In genomic region chr4:81030617-81031388, GRCh38 we compare ENCODE assay signal across 9 cellular contexts. TPM values are rescaled to one million over a fixed set of nuclear protein-coding genes. Genes with fewer than 3 reads are reported as not detected.
DNase-seq lines count a peak whose midpoint lies in the region; ATAC-seq, FAIRE-seq and TF ChIP-seq lines count a peak whose summit lies in the region.
"Had no signal": no experiment of that assay in that cellular context is flagged by ENCODE, and none has a peak within 500 bp of the region (broad histone marks: within the 10 kb centered on the region; RNA-seq: fewer than 3 reads in every experiment).

BMP3 (plus strand) TSS chr4:81030708; CDS start chr4:81031285, 577 bp downstream.

- peak within 1 kb of the TSS; percentile 4 for H3K27ac Mint-ChIP-seq in T-helper 2 cell treated with Interferon-gamma antibody and Interleukin-4, amounts not matched to agents 5 μg/mL and 100 μg/mL, for 36 hours

- no peak within 1 kb of the TSS for H3K27ac ChIP-seq in ACC112 (ENCODE audit: low read depth, low read length)
- H3K27ac ChIP-seq in GM23248, result no peak within 1 kb of the TSS
- H3K27ac ChIP-seq in foreskin keratinocyte, result no peak within 1 kb of the TSS
- H3K27ac ChIP-seq in pancreas, result no peak within 1 kb of the TSS

- peaks cover 90% of the 10 kb centered on the region for H3K27me3 ChIP-seq in ACC112 (ENCODE audit: insufficient read depth, low read length)
- peaks cover 70% of the 10 kb centered on the region for H3K27me3 ChIP-seq in GM23248 (replicated peaks; ENCODE audit: insufficient read depth)
- H3K27me3 ChIP-seq in foreskin keratinocyte, result peaks cover 100% of the 10 kb centered on the region
- H3K27me3 ChIP-seq in pancreas, result peaks cover 0 to 34% (median 5%) of the 10 kb centered on the region in 4 donors

- no peaks in the 10 kb centered on the region for H3K9me3 ChIP-seq in GM23248 (ENCODE audit: low read depth)
- no peaks in the 10 kb centered on the region for H3K9me3 ChIP-seq in pancreas

- intact Hi-C loops in pancreas (cut with DNase I), result no loop called here

- DNase-seq in GM23248, result peak; percentile 52
- DNase-seq in T-helper 2 cell treated with Interferon-gamma antibody and Interleukin-4, amounts not matched to agents 5 μg/mL and 100 μg/mL, for 36 hours (ENCODE audit: low spot score), result no peak
- peak in 1 of 2 donors; percentile 32 for DNase-seq in foreskin keratinocyte
- DNase-seq in pancreas, result peak in 3 of 6 donors; percentile 15 to 68 (median 63)
- DNase-seq in GDM1 (lab: John Stamatoyannopoulos, UW), result no peak

- H3K36me3 ChIP-seq in ACC112 (ENCODE audit: insufficient read depth, low read length) (no peaks in the 10 kb centered on the region), GM23248 (ENCODE audit: low read depth) (no peaks in the 10 kb centered on the region), pancreas (no peaks in the 10 kb centered on the region)

- 1% methylated on average over 73 to 75 of the region's 76 CpGs for WGBS in GM23248 (ENCODE audit: low coverage in 1 of 2, low lambda C conversion rate in 2 of 2, missing lambda C conversion rate in 2 of 2), 2 experiments
- 1% methylated on average over 67 to 76 of the region's 76 CpGs for WGBS in pancreas, 2 donors

- H3K27me3 Mint-ChIP-seq in T-helper 2 cell treated with Interferon-gamma antibody and Interleukin-4, amounts not matched to agents 5 μg/mL and 100 μg/mL, for 36 hours (ENCODE audit: low read depth), result peaks cover 44% of the 10 kb centered on the region

- no peaks in the 10 kb centered on the region for H3K9me2 ChIP-seq in GM23248 (ENCODE audit: insufficient read depth)

- H3K4me3 ChIP-seq in ACC112 (ENCODE audit: low read depth, low read length) (peak within 1 kb of the TSS; percentile 80), GM23248 (peak within 1 kb of the TSS; percentile 71), pancreas (peak within 1 kb of the TSS; percentile 6 to 42 (median 16))

- peaks cover 2% of the 10 kb centered on the region for H3K4me1 Mint-ChIP-seq in T-helper 2 cell treated with Interferon-gamma antibody and Interleukin-4, amounts not matched to agents 5 μg/mL and 100 μg/mL, for 36 hours (ENCODE audit: low read depth)

- H2AFZ ChIP-seq in ACC112 (ENCODE audit: low read length, unreplicated experiment) (peak within 1 kb of the TSS; percentile 88), GM23248 (peak within 1 kb of the TSS; percentile 76)

- H3K9ac ChIP-seq in GM23248, result no peak within 1 kb of the TSS

- H3K4me3 Mint-ChIP-seq in T-helper 2 cell treated with Interferon-gamma antibody and Interleukin-4, amounts not matched to agents 5 μg/mL and 100 μg/mL, for 36 hours, result peak within 1 kb of the TSS; percentile 27

- H3K9me3 Mint-ChIP-seq in T-helper 2 cell treated with Interferon-gamma antibody and Interleukin-4, amounts not matched to agents 5 μg/mL and 100 μg/mL, for 36 hours, result no peaks in the 10 kb centered on the region

- H3K4me1 ChIP-seq in ACC112 (ENCODE audit: control insufficient read depth, insufficient read depth, low read length, unreplicated experiment) (no peaks in the 10 kb centered on the region), GM23248 (ENCODE audit: insufficient read depth) (no peaks in the 10 kb centered on the region), foreskin keratinocyte (no peaks in the 10 kb centered on the region), pancreas (peaks cover 0 to 5% (median 0%) of the 10 kb centered on the region in 3 donors)

- H4K20me1 ChIP-seq in GM23248 (ENCODE audit: insufficient read depth), result no peaks in the 10 kb centered on the region

- H3K79me2 ChIP-seq in ACC112 (ENCODE audit: control insufficient read depth, insufficient read depth, low read length, unreplicated experiment), result no peaks in the 10 kb centered on the region
- H3K79me2 ChIP-seq in GM23248 (ENCODE audit: insufficient read depth), result no peaks in the 10 kb centered on the region

- peak within 1 kb of the TSS; percentile 89 for H3K4me2 ChIP-seq in GM23248 (ENCODE audit: unreplicated experiment)

- in situ Hi-C loops in GM23248 (cut with MboI), result no loop called here

- no peaks in the 10 kb centered on the region for H3F3A ChIP-seq in GM23248 (ENCODE audit: insufficient read depth)

- no peaks in the 10 kb centered on the region for H3K36me3 Mint-ChIP-seq in T-helper 2 cell treated with Interferon-gamma antibody and Interleukin-4, amounts not matched to agents 5 μg/mL and 100 μg/mL, for 36 hours (ENCODE audit: low read depth)

- TF ChIP-seq CTCF in foreskin keratinocyte (conservative IDR thresholded peaks at IDR 0.05) (no peak), pancreas (IDR thresholded peaks at IDR 0.05) (no peak)

- FAIRE-seq in pancreas (lab: Jason Lieb, UNC), result no peak

- ATAC-seq in foreskin keratinocyte (peak; percentile 55), pancreas (peak in 3 of 4 donors; percentile 41 to 55 (median 50)), GM21447 (IDR thresholded peaks at IDR 0.05; ENCODE audit: unreplicated experiment) (no peak), GM19467 (IDR thresholded peaks at IDR 0.05; ENCODE audit: unreplicated experiment) (no peak)

RNA-seq across cellular contexts. Expression of gene BMP3, which starts in this region (rescaled TPM):
- under 0.01 and 0.11 TPM in 2 replicates for total RNA-seq in GM23248 (2014; rRNA removed; shearing (Covaris generic))
- polyA plus RNA-seq in GM23248 (2016; fragmentation: Nextera tagmentation; extraction: Ambion mirVana) (not detected in 2 replicates), foreskin keratinocyte (not detected in 2 replicates), pancreas (under 1 TPM; 0.02 to 0.04 TPM)
- total RNA-seq in foreskin keratinocyte (not detected in 2 replicates), pancreas (under 1 TPM in 3 of 6 donors, not detected in 3; 0.03 to 0.09 (median 0.06) TPM)
- total RNA-seq: dermis microvascular lymphatic vessel endothelial cell had no signal

Comparison
In these comparisons a context has a peak if more than half of its experiments do, and no peak if none do; other contexts are left out.
1. Peak in DNase-seq, H3K4me3 ChIP-seq and H3K4me2 ChIP-seq in GM23248; RNA of the gene not detected or under 1 TPM.
2. Peak in ATAC-seq in foreskin keratinocyte; RNA of the gene not detected or under 1 TPM.
3. Peak in ATAC-seq and H3K4me3 ChIP-seq in pancreas; RNA of the gene not detected or under 1 TPM.
4. H3K4me3 ChIP-seq: peak in every context shown above with its lines; median percentile 80 in ACC112; 71 in GM23248; 16 in pancreas.